In the genomic region with DNA sequence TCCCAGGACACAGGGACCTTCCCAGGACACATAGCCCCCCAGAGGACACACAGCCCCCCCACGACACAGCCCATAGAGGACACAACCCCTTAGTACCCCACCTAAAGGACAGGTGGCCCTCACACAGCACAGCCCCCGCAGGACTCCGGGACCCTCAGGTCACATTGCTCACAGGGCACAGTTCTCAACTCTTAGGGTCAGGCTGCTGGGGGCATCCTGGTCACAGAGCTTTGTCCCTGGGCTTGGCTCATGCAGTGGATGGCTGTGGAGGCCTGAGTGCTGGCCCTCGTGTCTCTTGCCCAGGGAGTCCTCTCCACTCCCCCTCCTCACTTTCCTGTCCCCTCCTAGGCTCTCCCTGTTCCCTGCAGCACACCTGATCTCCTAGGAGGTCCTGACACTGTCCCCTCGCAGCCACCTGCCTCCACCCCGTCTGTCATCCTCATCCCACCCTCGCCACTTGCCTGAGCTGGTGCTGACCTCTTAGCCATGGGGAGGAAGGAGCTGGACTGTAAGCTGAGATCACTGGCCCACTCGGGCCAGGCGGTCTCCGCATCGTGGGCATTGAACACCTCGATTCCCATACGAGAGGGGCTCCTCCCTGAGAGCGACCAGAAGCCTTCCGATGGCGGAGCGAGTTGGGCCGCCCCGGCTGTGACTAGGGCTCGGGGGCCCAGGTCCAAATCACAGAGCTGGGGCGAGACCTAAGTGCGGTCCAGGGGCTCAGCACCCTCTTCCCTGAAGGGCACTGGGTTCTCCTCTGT, we compare ENCODE assay signal across 1 cellular context.
TF ChIP-seq lines count a peak whose summit lies in the region.

No MANE protein-coding gene starts in this region.

TF ChIP-seq in SK-N-SH, 30 proteins besides CTCF, POLR2A, EP300 and RAD21 (continued from another document):
- TF ChIP-seq, protein P1, sequence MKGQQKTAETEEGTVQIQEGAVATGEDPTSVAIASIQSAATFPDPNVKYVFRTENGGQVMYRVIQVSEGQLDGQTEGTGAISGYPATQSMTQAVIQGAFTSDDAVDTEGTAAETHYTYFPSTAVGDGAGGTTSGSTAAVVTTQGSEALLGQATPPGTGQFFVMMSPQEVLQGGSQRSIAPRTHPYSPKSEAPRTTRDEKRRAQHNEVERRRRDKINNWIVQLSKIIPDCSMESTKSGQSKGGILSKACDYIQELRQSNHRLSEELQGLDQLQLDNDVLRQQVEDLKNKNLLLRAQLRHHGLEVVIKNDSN (IDR thresholded peaks at IDR 0.05; ENCODE audit: borderline replicate concordance, low read depth): no peak
- TF ChIP-seq, protein P2, sequence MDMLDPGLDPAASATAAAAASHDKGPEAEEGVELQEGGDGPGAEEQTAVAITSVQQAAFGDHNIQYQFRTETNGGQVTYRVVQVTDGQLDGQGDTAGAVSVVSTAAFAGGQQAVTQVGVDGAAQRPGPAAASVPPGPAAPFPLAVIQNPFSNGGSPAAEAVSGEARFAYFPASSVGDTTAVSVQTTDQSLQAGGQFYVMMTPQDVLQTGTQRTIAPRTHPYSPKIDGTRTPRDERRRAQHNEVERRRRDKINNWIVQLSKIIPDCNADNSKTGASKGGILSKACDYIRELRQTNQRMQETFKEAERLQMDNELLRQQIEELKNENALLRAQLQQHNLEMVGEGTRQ (IDR thresholded peaks at IDR 0.05; ENCODE audit: borderline replicate concordance, low read depth, low read length): no peak
- TF ChIP-seq NRF1 (IDR thresholded peaks at IDR 0.05; ENCODE audit: low read depth, low read length) (no peak), GABPA (IDR thresholded peaks at IDR 0.05; ENCODE audit: low read depth) (no peak), FOXJ3 (CRISPR knock-in tag; IDR thresholded peaks at IDR 0.05) (no peak)
TF ChIP-seq in SK-N-SH: peak in this region for 0.
